ENCODE assay signal across 15 cellular contexts in the genomic region with DNA sequence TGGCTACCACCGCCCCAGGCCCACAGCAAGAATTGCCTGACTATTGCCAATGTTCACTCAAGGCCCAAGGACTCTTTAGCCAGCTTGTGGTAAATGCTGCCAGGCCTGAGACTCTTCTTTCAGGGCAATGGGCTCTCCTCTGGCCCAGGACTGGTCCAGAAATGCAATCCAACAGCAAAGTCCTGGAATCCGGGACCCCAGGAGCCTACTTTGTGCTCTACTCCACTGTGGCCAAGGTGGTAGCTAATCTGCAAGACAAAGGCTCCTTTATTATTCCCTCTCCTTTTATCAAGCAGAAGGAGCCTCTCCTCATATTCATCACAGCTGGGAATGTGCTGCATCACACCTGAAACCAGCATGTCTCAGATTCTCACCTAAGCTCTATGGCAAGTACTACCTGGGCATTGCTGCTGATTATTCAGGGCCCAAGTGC.
DNase-seq lines count a peak whose midpoint lies in the region; ATAC-seq and TF ChIP-seq lines count a peak whose summit lies in the region.
"Had no signal": no experiment of that assay in that cellular context is flagged by ENCODE, and none has a peak within 500 bp of the region (broad histone marks: within the 10 kb centered on the region; RNA-seq: fewer than 3 reads in every experiment).

No MANE protein-coding gene starts in this region.

- no peak overlapping the region for H3K4me3 ChIP-seq in DND-41 (ENCODE audit: low read depth in 1 of 2, low read length in 2 of 2)
- H3K4me3 ChIP-seq in HUES64 (ENCODE audit: low read length), result no peak overlapping the region
- H3K4me3 ChIP-seq in iPS-20b (ENCODE audit: low read length), result peak overlapping the region; percentile 34
- H3K4me3 ChIP-seq in thyroid gland (replicated peaks in 1 of 3), result no peak overlapping the region

- peaks cover 57% of the 10 kb centered on the region for H3K4me1 ChIP-seq in DND-41 (ENCODE audit: insufficient read depth, low read length)
- H3K4me1 ChIP-seq in HUES64 (ENCODE audit: insufficient read depth, low read length), result peaks cover 29% of the 10 kb centered on the region
- H3K4me1 ChIP-seq in iPS-20b (ENCODE audit: insufficient read depth, low read length), result peaks cover 28% of the 10 kb centered on the region
- H3K4me1 ChIP-seq in thyroid gland, result peaks cover 10 to 13% of the 10 kb centered on the region in 2 donors

- DNase-seq in DND-41, result no peak
- DNase-seq in epithelial cell of prostate (ENCODE audit: low read depth, low spot score), result no peak
- DNase-seq in thyroid gland, result no peak
- DNase-seq in left cardiac atrium, result no peak
- no peak for DNase-seq in midbrain (lab: John Stamatoyannopoulos, UW)
- DNase-seq: DMS79 treated with DMSO at 0.1 percent for 48 hours, GDM1, KG1, NCI-H1417 treated with DMSO at 0.1 percent for 48 hours, NCI-H1930, NCI-H345, NCI-H524 treated with DMSO at 0.1 percent for 48 hours had no signal

- H2AFZ ChIP-seq in DND-41 (ENCODE audit: low read depth, low read length), result no peak overlapping the region

- WGBS in HUES64, result 54% methylated on average over 2 of the region's 2 CpGs
- 91 to 97% methylated on average over 2 of the region's 2 CpGs for WGBS in thyroid gland, 2 donors

- no peaks in the 10 kb centered on the region for H3K36me3 ChIP-seq in DND-41 (ENCODE audit: insufficient read depth, low read length)
- H3K36me3 ChIP-seq in HUES64 (ENCODE audit: insufficient read depth, low read length), result no peaks in the 10 kb centered on the region
- H3K36me3 ChIP-seq in iPS-20b (ENCODE audit: insufficient read depth, low read depth, low read length), result no peaks in the 10 kb centered on the region
- H3K36me3 ChIP-seq in thyroid gland, result no peaks in the 10 kb centered on the region

- H3K4me2 ChIP-seq in DND-41 (ENCODE audit: insufficient read depth, low read length), result 0 out of 2 replicates have a peak overlapping the region, but pooled peaks have one; percentile 16

- peak overlapping the region; percentile 76 for H3K27ac ChIP-seq in DND-41 (ENCODE audit: low read length)
- H3K27ac ChIP-seq in HUES64 (ENCODE audit: low read depth, low read length), result peak overlapping the region; percentile 84
- H3K27ac ChIP-seq in epithelial cell of prostate, result peak overlapping the region; percentile 30
- H3K27ac ChIP-seq in iPS-20b (ENCODE audit: low read length), result peak overlapping the region; percentile 46
- peak overlapping the region in 1 of 3 donors; percentile 12 for H3K27ac ChIP-seq in thyroid gland

- no peak for TF ChIP-seq POLR2A in thyroid gland (IDR thresholded peaks at IDR 0.05)

- intact Hi-C loops in thyroid gland (cut with DNase I) (no loop called here), left cardiac atrium (cut with DNase I) (no loop called here)

- TF ChIP-seq CTCF in DND-41 (IDR thresholded peaks at IDR 0.05; ENCODE audit: borderline replicate concordance, extremely low read depth, low read length, poor library complexity, severe bottlenecking) (no peak), thyroid gland (IDR thresholded peaks at IDR 0.05) (no peak)

- H3K9me3 ChIP-seq in DND-41 (ENCODE audit: insufficient read depth, low read length, severe bottlenecking) (peaks cover 8% of the 10 kb centered on the region), HUES64 (ENCODE audit: insufficient read depth, low read depth, low read length) (peaks cover 9% of the 10 kb centered on the region; the same call in 1 of the 2 replicates), iPS-20b (ENCODE audit: insufficient read depth, low read depth, low read length) (peaks cover 17% of the 10 kb centered on the region; the same call in 1 of the 2 replicates), thyroid gland (no peaks in the 10 kb centered on the region)

- ATAC-seq in DND-41 (ENCODE audit: insufficient read depth, low read depth), result no peak
- ATAC-seq in HG02759 (IDR thresholded peaks at IDR 0.05; ENCODE audit: unreplicated experiment), result no peak
- ATAC-seq in left cardiac atrium, result no peak

- H3K27me3 ChIP-seq in DND-41 (ENCODE audit: insufficient read depth, low read length, poor library complexity) (no peaks in the 10 kb centered on the region), HUES64 (ENCODE audit: insufficient read depth, low read length) (no peaks in the 10 kb centered on the region), iPS-20b (ENCODE audit: insufficient read depth, low read length) (0 out of 2 replicates have a peak, but pooled peaks cover 6% of the 10 kb centered on the region), thyroid gland (no peaks in the 10 kb centered on the region)

- H3K9ac ChIP-seq in DND-41 (ENCODE audit: low read depth, low read length), result peak overlapping the region; percentile 47; the same call in 1 of the 2 replicates
- no peak overlapping the region; the same call in 1 of the 2 replicates for H3K9ac ChIP-seq in HUES64 (ENCODE audit: low read depth, low read length)
- no peak overlapping the region for H3K9ac ChIP-seq in iPS-20b (ENCODE audit: low read depth, low read length)

- H3K79me2 ChIP-seq in DND-41 (ENCODE audit: insufficient read depth, low read length), result peaks cover 3% of the 10 kb centered on the region; the same call in 1 of the 2 replicates

- no peaks in the 10 kb centered on the region for H4K20me1 ChIP-seq in DND-41 (ENCODE audit: insufficient read depth, low read length)
